9 cellular contexts compared by ENCODE assay signal in genomic region chr13:113207890-113208423, GRCh38. TPM values are rescaled to one million over a fixed set of nuclear protein-coding genes. Genes with fewer than 3 reads are reported as not detected.
DNase-seq lines count a peak whose midpoint lies in the region; ATAC-seq and TF ChIP-seq lines count a peak whose summit lies in the region.
"Had no signal": no experiment of that assay in that cellular context is flagged by ENCODE, and none has a peak within 500 bp of the region (broad histone marks: within the 10 kb centered on the region; RNA-seq: fewer than 3 reads in every experiment).

No MANE protein-coding gene starts in this region.

- peaks cover 9% of the 10 kb centered on the region for H3K36me3 Mint-ChIP-seq in endothelial cell (ENCODE audit: low read depth, unreplicated experiment)

- H3K27ac ChIP-seq in BLaER1 (peak overlapping the region; percentile 98), SK-N-MC (peak overlapping the region; percentile 97)

- H3K4me1 Mint-ChIP-seq in endothelial cell (ENCODE audit: unreplicated experiment), result peaks cover 23% of the 10 kb centered on the region

- H3K27ac Mint-ChIP-seq in endothelial cell (ENCODE audit: unreplicated experiment), result peak overlapping the region; percentile 58

- peak overlapping the region; percentile 97 for H3K9ac ChIP-seq in BLaER1
- peak overlapping the region; percentile 98 for H3K9ac ChIP-seq in SK-N-MC (ENCODE audit: insufficient read length)
- H3K9ac ChIP-seq in mucosa of stomach (ENCODE audit: low read length), result peak overlapping the region; percentile 91

- H3K27me3 Mint-ChIP-seq in endothelial cell (ENCODE audit: unreplicated experiment), result peaks cover 8% of the 10 kb centered on the region

- H3K27me3 ChIP-seq in BLaER1 (no peaks in the 10 kb centered on the region), mucosa of stomach (ENCODE audit: control insufficient read depth, insufficient read depth, low read length) (no peaks in the 10 kb centered on the region)

- DNase-seq in SK-N-MC (ENCODE audit: low read depth, low spot score) (no peak), endothelial cell (ENCODE audit: low spot score) (peak; percentile 63), HuH-7 (ENCODE audit: low spot score) (no peak), hippocampal formation (lab: John Stamatoyannopoulos, UW) (no peak)

- H3K36me3 ChIP-seq in BLaER1 (peaks cover 60% of the 10 kb centered on the region), SK-N-MC (ENCODE audit: insufficient read depth, low read length) (peaks cover 47% of the 10 kb centered on the region), mucosa of stomach (ENCODE audit: control insufficient read depth, insufficient read depth, low read length) (no peaks in the 10 kb centered on the region)

- H3K4me3 ChIP-seq in BLaER1, result peak overlapping the region; percentile 87
- peak overlapping the region; percentile 89 for H3K4me3 ChIP-seq in SK-N-MC
- H3K4me3 ChIP-seq in mucosa of stomach (ENCODE audit: low read length), result peak overlapping the region; percentile 68

- H3K4me2 ChIP-seq in BLaER1, result peak overlapping the region; percentile 87

- H3K9me3 Mint-ChIP-seq in endothelial cell (ENCODE audit: unreplicated experiment), result no peaks in the 10 kb centered on the region

- no peak for TF ChIP-seq CTCF in endothelial cell (IDR thresholded peaks at IDR 0.05; ENCODE audit: unreplicated experiment)

- peaks cover 80% of the 10 kb centered on the region for H4K20me1 ChIP-seq in BLaER1

- peak; percentile 8 for ATAC-seq in GM19023 (IDR thresholded peaks at IDR 0.05; ENCODE audit: unreplicated experiment)
- peak; percentile 14 for ATAC-seq in HG03342 (IDR thresholded peaks at IDR 0.05; ENCODE audit: unreplicated experiment)

- H3K9me3 ChIP-seq in BLaER1, result no peaks in the 10 kb centered on the region
- H3K9me3 ChIP-seq in SK-N-MC (ENCODE audit: low read depth, low read length), result no peaks in the 10 kb centered on the region
- H3K9me3 ChIP-seq in mucosa of stomach (ENCODE audit: control insufficient read depth, low read length), result no peaks in the 10 kb centered on the region

- H3K4me3 Mint-ChIP-seq in endothelial cell (ENCODE audit: unreplicated experiment), result peak overlapping the region; percentile 91

- H3K4me1 ChIP-seq in BLaER1 (peaks cover 52% of the 10 kb centered on the region), mucosa of stomach (ENCODE audit: control insufficient read depth, insufficient read depth, low read length) (peaks cover 18% of the 10 kb centered on the region)

RNA-seq across cellular contexts. Expression of gene PCID2, which starts 0.5 kb away (rescaled TPM):
- 44.3 TPM for total RNA-seq in endothelial cell (ENCODE audit: unreplicated experiment)

RNA-seq across cellular contexts. Expression of gene CUL4A, which starts 1.5 kb away (rescaled TPM):
- total RNA-seq in endothelial cell (ENCODE audit: unreplicated experiment), result 55.8 TPM

RNA-seq across cellular contexts. Expression of gene PROZ, which starts 49.5 kb away (rescaled TPM):
- total RNA-seq in endothelial cell (ENCODE audit: unreplicated experiment), result not detected
- total RNA-seq: T-helper 1 cell treated with Interleukin-12 subunit alpha and Interleukin-12 subunit beta and Interleukin-4 antibody, amounts not matched to agents 30 ng/mL and 1 ng/mL, for 36 hours had no signal
